In genomic region chr13:48979892-48980291, GRCh38 we compare ENCODE assay signal across 9 cellular contexts. TPM values are rescaled to one million over a fixed set of nuclear protein-coding genes. Genes with fewer than 3 reads are reported as not detected.
DNase-seq lines count a peak whose midpoint lies in the region; ATAC-seq, FAIRE-seq and TF ChIP-seq lines count a peak whose summit lies in the region.
"Had no signal": no experiment of that assay in that cellular context is flagged by ENCODE, and none has a peak within 500 bp of the region (broad histone marks: within the 10 kb centered on the region; RNA-seq: fewer than 3 reads in every experiment).

No MANE protein-coding gene starts in this region.

- no peak overlapping the region for H3K27ac ChIP-seq in astrocyte (ENCODE audit: low read depth, low read length)

- H3K9me3 Mint-ChIP-seq in astrocyte (ENCODE audit: unreplicated experiment), result no peaks in the 10 kb centered on the region

- no peak for DNase-seq in astrocyte (ENCODE audit: low read depth)
- DNase-seq in stimulated activated CD4-positive, alpha-beta T cell treated with anti-CD3 and anti-CD28 coated beads, Interleukin-2, amount 100 ng/mL, for 24 hours, result no peak
- DNase-seq in GDM1 (lab: John Stamatoyannopoulos, UW), result no peak
- DNase-seq in KG1 (lab: John Stamatoyannopoulos, UW), result no peak

- no peaks in the 10 kb centered on the region for H3K36me3 Mint-ChIP-seq in astrocyte (ENCODE audit: low read depth, unreplicated experiment)

- H3K79me2 ChIP-seq in astrocyte (ENCODE audit: insufficient read depth, low read length), result peaks cover 82% of the 10 kb centered on the region

- H3K36me3 ChIP-seq in astrocyte (ENCODE audit: insufficient read depth, low read length), result no peaks in the 10 kb centered on the region

- H3K27me3 ChIP-seq in astrocyte (ENCODE audit: insufficient read depth, low read length), result no peaks in the 10 kb centered on the region

- peak overlapping the region; percentile 36 for H3K4me3 ChIP-seq in GM12875 (ENCODE audit: low read depth, low read length)
- H3K4me3 ChIP-seq in astrocyte (ENCODE audit: insufficient read depth, low read depth, low read length), result no peak overlapping the region

- H3K4me3 Mint-ChIP-seq in astrocyte (ENCODE audit: unreplicated experiment), result no peak overlapping the region

- no peak overlapping the region for H3K9ac ChIP-seq in astrocyte (ENCODE audit: low read length)

- H3K9me3 ChIP-seq in astrocyte (ENCODE audit: insufficient read depth, low read depth, low read length), result no peaks in the 10 kb centered on the region

- no peak for FAIRE-seq in astrocyte (lab: Jason Lieb, UNC)
- FAIRE-seq: keratinocyte had no signal

- no peak overlapping the region for H3K4me2 ChIP-seq in astrocyte (ENCODE audit: low read length)

- no peaks in the 10 kb centered on the region for H3K27me3 Mint-ChIP-seq in astrocyte (ENCODE audit: low read depth, unreplicated experiment)

- peaks cover 3% of the 10 kb centered on the region for H3K4me1 ChIP-seq in astrocyte (ENCODE audit: insufficient read depth, low read length)

- H3K4me1 Mint-ChIP-seq in astrocyte (ENCODE audit: low read depth, unreplicated experiment), result peaks cover 14% of the 10 kb centered on the region

- ATAC-seq in GM21381 (IDR thresholded peaks at IDR 0.05; ENCODE audit: unreplicated experiment) (peak; percentile 35), HG03457 (IDR thresholded peaks at IDR 0.05; ENCODE audit: unreplicated experiment) (peak; percentile 41), esophagus mucosa (no peak)

- H2AFZ ChIP-seq in astrocyte (ENCODE audit: low read depth, low read length), result no peak overlapping the region

- peaks cover 11% of the 10 kb centered on the region for H4K20me1 ChIP-seq in astrocyte (ENCODE audit: insufficient read depth, low read length)

- no peak for TF ChIP-seq CTCF in GM12875 (IDR thresholded peaks at IDR 0.05; ENCODE audit: borderline replicate concordance, insufficient read depth, low read depth, low read length)
- no peak for TF ChIP-seq CTCF in astrocyte (IDR thresholded peaks at IDR 0.05; ENCODE audit: insufficient read depth, low read depth, low read length)

- H3K27ac Mint-ChIP-seq in astrocyte (ENCODE audit: unreplicated experiment), result peak overlapping the region; percentile 6

RNA-seq across cellular contexts. Expression of gene FNDC3A, which starts 4.2 kb away (rescaled TPM):
- total RNA-seq in astrocyte (81.2 and 82.6 TPM in 2 replicates), esophagus mucosa (12.8 TPM)
